Comparison of ENCODE assay signal across 29 cellular contexts in genomic region chr17:67328026-67328425, GRCh38.
"Had no signal": no experiment of that assay in that cellular context is flagged by ENCODE, and none has a peak within 500 bp of the region (broad histone marks: within the 10 kb centered on the region; RNA-seq: fewer than 3 reads in every experiment).

No MANE protein-coding gene starts in this region.

- DNase-seq: activated CD4-positive, alpha-beta memory T cell treated with anti-CD3 and anti-CD28 coated beads, Interleukin-2, amount 10 ng/mL, durations not matched to agents 7 days and 5 days; activated CD4-positive, alpha-beta T cell treated with anti-CD3 and anti-CD28 coated beads for 1 hour; activated CD4-positive, alpha-beta T cell treated with anti-CD3 and anti-CD28 coated beads for 4 hours; activated CD4-positive, alpha-beta T cell treated with anti-CD3 and anti-CD28 coated beads, Interleukin-2, amount 10 ng/mL, durations not matched to agents 7 days and 5 days; activated CD4-positive, alpha-beta T cell treated with anti-CD3 and anti-CD28 coated beads, Interleukin-2, amount 50 U/mL, for 4 hours; activated CD8-positive, alpha-beta memory T cell treated with anti-CD3 and anti-CD28 coated beads, Interleukin-2, amount 50 U/mL, for 48 hours; activated gamma-delta T cell; activated naive CD4-positive, alpha-beta T cell; activated naive CD4-positive, alpha-beta T cell treated with anti-CD3 and anti-CD28 coated beads, Interleukin-2, amount 10 ng/mL, durations not matched to agents 7 days and 5 days; activated naive CD8-positive, alpha-beta T cell treated with anti-CD3 and anti-CD28 coated beads, Interleukin-2, amount 10 ng/mL, durations not matched to agents 7 days and 5 days; activated T-cell treated with anti-CD3 and anti-CD28 coated beads for 4 hours; activated T-cell treated with anti-CD3 and anti-CD28 coated beads, Interleukin-2, amount 50 U/mL, for 24 hours; activated T-cell treated with anti-CD3 and anti-CD28 coated beads, Interleukin-2, amount 50 U/mL, for 72 hours; central memory CD4-positive, alpha-beta T cell; cerebellar nuclear complex; dorsolateral prefrontal cortex; effector CD4-positive, alpha-beta T cell; effector memory CD8-positive, alpha-beta T cell; esophagus squamous epithelium; foreskin melanocyte; head of caudate nucleus; hippocampal formation; T-helper 2 cell had no signal

- H3K4me3 ChIP-seq: ascending aorta, breast epithelium, cardiac muscle cell, coronary artery, dorsolateral prefrontal cortex, esophagus squamous epithelium had no signal

- H3K27me3 ChIP-seq: ascending aorta, breast epithelium, cardiac muscle cell, dorsolateral prefrontal cortex, esophagus squamous epithelium had no signal

- H3K27ac ChIP-seq: ascending aorta, breast epithelium, cardiac muscle cell, coronary artery, dorsolateral prefrontal cortex, esophagus squamous epithelium had no signal

- H3K36me3 ChIP-seq: ascending aorta, breast epithelium, cardiac muscle cell, esophagus squamous epithelium had no signal

- ATAC-seq: activated naive CD4-positive, alpha-beta T cell treated with anti-CD3 and anti-CD28 coated beads, Interleukin-2, amount 50 U/mL, for 72 hours; activated T-cell treated with anti-CD3 and anti-CD28 coated beads, Interleukin-2, amount 50 U/mL, for 72 hours; effector memory CD8-positive, alpha-beta T cell; WTC11 had no signal

- H3K9me3 ChIP-seq: ascending aorta, esophagus squamous epithelium had no signal

- H3K4me1 ChIP-seq: ascending aorta, breast epithelium, esophagus squamous epithelium had no signal
